ENCODE assay signal across 15 cellular contexts in the genomic region with DNA sequence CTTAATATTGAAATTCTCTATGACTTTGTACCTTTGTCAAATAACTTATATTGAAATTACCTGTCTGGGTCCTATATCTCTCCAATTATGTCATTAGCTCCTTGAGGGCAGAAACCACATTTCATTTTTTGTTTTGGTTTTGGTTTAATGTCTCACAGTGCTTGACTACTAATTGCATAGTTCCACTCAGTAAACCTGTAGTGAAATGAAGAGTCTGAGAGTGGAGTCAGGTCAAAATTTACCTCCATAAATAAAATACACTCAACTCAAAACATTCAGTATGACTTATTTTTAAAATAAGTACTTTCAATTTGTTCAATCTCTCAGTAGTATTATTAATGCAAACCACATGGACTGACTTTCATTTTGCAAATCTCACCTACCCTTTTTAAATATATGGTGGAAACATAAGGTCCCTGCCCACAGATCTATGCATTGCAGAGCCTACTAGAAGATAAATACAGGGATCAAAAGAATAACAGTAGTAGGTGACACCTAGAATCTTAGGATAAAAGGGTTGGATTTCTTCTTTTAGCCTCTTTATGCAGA. TPM values are rescaled to one million over a fixed set of nuclear protein-coding genes. Genes with fewer than 3 reads are reported as not detected.
DNase-seq lines count a peak whose midpoint lies in the region; ATAC-seq lines count a peak whose summit lies in the region.
"Had no signal": no experiment of that assay in that cellular context is flagged by ENCODE, and none has a peak within 500 bp of the region (broad histone marks: within the 10 kb centered on the region; RNA-seq: fewer than 3 reads in every experiment).

No MANE protein-coding gene starts in this region.

- CTCF ChIA-PET in activated CD4-positive, alpha-beta T cell treated with anti-CD3 and anti-CD28 coated beads for 36 hours (lab: Charles Lee) = interaction anchor here (0.7 kb wide), 1 partner anchor 901 kb away, joined by 3 read pairs; no protein-coding TSS in a partner anchor

- intact Hi-C loops in activated CD4-positive, alpha-beta T cell treated with anti-CD3 and anti-CD28 coated beads for 36 hours (cut with DNase I, micrococcal nuclease) = no loop called here

- no peak overlapping the region for H3K27ac Mint-ChIP-seq in activated CD4-positive, alpha-beta T cell treated with anti-CD3 and anti-CD28 coated beads for 36 hours
- H3K27ac Mint-ChIP-seq: mesothelial cell of epicardium had no signal

- DNase-seq in NCI-H2107 treated with DMSO at 0.1 percent for 48 hours (lab: John Stamatoyannopoulos, UW; ENCODE audit: unreplicated experiment) (no peak), NCI-H1105 treated with DMSO at 0.1 percent for 48 hours (lab: John Stamatoyannopoulos, UW) (no peak), NCI-H446 (lab: John Stamatoyannopoulos, UW) (no peak)
- DNase-seq in activated CD4-positive, alpha-beta T cell treated with anti-CD3 and anti-CD28 coated beads for 36 hours = no peak
- DNase-seq: activated CD4-positive, alpha-beta T cell treated with anti-CD3 and anti-CD28 coated beads for 48 hours; activated gamma-delta T cell; DMS79; NCI-H1436; SW 1271 had no signal

- H3K4me1 Mint-ChIP-seq in activated CD4-positive, alpha-beta T cell treated with anti-CD3 and anti-CD28 coated beads for 36 hours = no peaks in the 10 kb centered on the region

- H3K9me3 Mint-ChIP-seq in activated CD4-positive, alpha-beta T cell treated with anti-CD3 and anti-CD28 coated beads for 36 hours (ENCODE audit: low read depth) = peaks cover 1% of the 10 kb centered on the region

- no peaks in the 10 kb centered on the region for H3K36me3 Mint-ChIP-seq in activated CD4-positive, alpha-beta T cell treated with anti-CD3 and anti-CD28 coated beads for 36 hours (ENCODE audit: low read depth)

- no peak overlapping the region for H3K4me3 Mint-ChIP-seq in activated CD4-positive, alpha-beta T cell treated with anti-CD3 and anti-CD28 coated beads for 36 hours
- H3K4me3 Mint-ChIP-seq: mesothelial cell of epicardium had no signal

- peak; percentile 55 for ATAC-seq in GM18499 (IDR thresholded peaks at IDR 0.05; ENCODE audit: insufficient read depth, unreplicated experiment)
- ATAC-seq in GM19452 (IDR thresholded peaks at IDR 0.05; ENCODE audit: unreplicated experiment) = peak; percentile 74
- peak; percentile 87 for ATAC-seq in HG02798 (IDR thresholded peaks at IDR 0.05; ENCODE audit: poor library complexity, unreplicated experiment)
- ATAC-seq in HG03439 (IDR thresholded peaks at IDR 0.05; ENCODE audit: unreplicated experiment) = peak; percentile 92
- ATAC-seq in activated CD4-positive, alpha-beta T cell treated with anti-CD3 and anti-CD28 coated beads for 36 hours = no peak
- ATAC-seq: esophagus mucosa had no signal

- POLR2A ChIA-PET in activated CD4-positive, alpha-beta T cell treated with anti-CD3 and anti-CD28 coated beads for 36 hours (lab: Charles Lee) = no interaction called here

- H3K27me3 Mint-ChIP-seq in activated CD4-positive, alpha-beta T cell treated with anti-CD3 and anti-CD28 coated beads for 36 hours = peaks cover 2% of the 10 kb centered on the region

RNA-seq across cellular contexts. Expression of a gene that starts 32.5 kb away (rescaled TPM):
- not detected for total RNA-seq in activated CD4-positive, alpha-beta T cell treated with anti-CD3 and anti-CD28 coated beads for 36 hours
